ENCODE assay signal across 25 cellular contexts in the genomic region with DNA sequence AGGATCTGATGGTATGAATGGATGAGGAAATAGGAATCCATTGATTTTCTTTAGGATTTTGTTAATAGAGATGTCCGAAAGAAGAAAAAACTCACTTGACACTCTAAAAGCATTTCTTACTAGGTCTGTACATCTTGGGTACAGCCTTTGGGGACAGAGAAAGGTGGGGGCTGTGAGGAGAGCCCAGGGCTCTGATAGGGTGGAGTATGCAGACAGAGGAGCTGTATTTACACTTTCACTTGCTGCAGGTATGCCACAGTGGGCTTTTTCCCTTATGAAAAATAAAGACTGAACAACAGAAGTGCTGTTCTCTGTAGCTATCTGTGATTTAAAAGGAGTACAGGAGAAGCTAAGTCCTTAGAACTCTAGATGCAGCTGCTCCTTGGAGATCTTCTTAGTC. TPM values are rescaled to one million over a fixed set of nuclear protein-coding genes. Genes with fewer than 3 reads are reported as not detected.
DNase-seq lines count a peak whose midpoint lies in the region; ATAC-seq and TF ChIP-seq lines count a peak whose summit lies in the region.
"Had no signal": no experiment of that assay in that cellular context is flagged by ENCODE, and none has a peak within 500 bp of the region (broad histone marks: within the 10 kb centered on the region; RNA-seq: fewer than 3 reads in every experiment).

No MANE protein-coding gene starts in this region.

- peaks cover 5% of the 10 kb centered on the region for H3K36me3 Mint-ChIP-seq in activated naive CD4-positive, alpha-beta T cell treated with anti-CD3 and anti-CD28 coated beads, Interleukin-2, amount 50 U/mL, for 24 hours
- peaks cover 52% of the 10 kb centered on the region for H3K36me3 Mint-ChIP-seq in activated T-helper 17 cell treated with anti-CD3 and anti-CD28 coated beads, Interleukin-2, amount 50 U/mL, for 72 hours (ENCODE audit: low read depth)
- peaks cover 0 to 42% (median 9%) of the 10 kb centered on the region in 3 donors for H3K36me3 Mint-ChIP-seq in naive thymus-derived CD8-positive, alpha-beta T cell

- no peaks in the 10 kb centered on the region for H3K9me3 Mint-ChIP-seq in activated naive CD4-positive, alpha-beta T cell treated with anti-CD3 and anti-CD28 coated beads, Interleukin-2, amount 50 U/mL, for 24 hours
- H3K9me3 Mint-ChIP-seq in activated T-helper 17 cell treated with anti-CD3 and anti-CD28 coated beads, Interleukin-2, amount 50 U/mL, for 72 hours, result no peaks in the 10 kb centered on the region
- H3K9me3 Mint-ChIP-seq in naive thymus-derived CD8-positive, alpha-beta T cell, result no peaks in the 10 kb centered on the region
- H3K9me3 Mint-ChIP-seq: CD8-positive, alpha-beta memory T cell; IgD-negative memory B cell had no signal

- DNase-seq in activated naive CD4-positive, alpha-beta T cell (lab: John Stamatoyannopoulos, UW), result no peak
- DNase-seq in naive thymus-derived CD8-positive, alpha-beta T cell, result no peak
- DNase-seq in tibial nerve (ENCODE audit: low spot score in 2 of 2) (no peak), RKO (ENCODE audit: low spot score) (no peak), dedifferentiated amniotic fluid mesenchymal stem cell (ENCODE audit: extremely low spot score) (no peak)
- DNase-seq: C1 segment of cervical spinal cord; CD8-positive, alpha-beta memory T cell; DMS 273 treated with DMSO at 0.1 percent for 48 hours; DMS79; EL; GDM1; MM.1S; NCI-H1417; NCI-H1694; NCI-H2081; NCI-H2227 treated with DMSO at 0.1 percent for 48 hours; NCI-H69; SHP77 had no signal

- TF ChIP-seq POLR2A in tibial nerve (IDR thresholded peaks at IDR 0.05), result no peak

- peak overlapping the region; percentile 67 for H3K27ac Mint-ChIP-seq in activated naive CD4-positive, alpha-beta T cell treated with anti-CD3 and anti-CD28 coated beads, Interleukin-2, amount 50 U/mL, for 24 hours
- peak overlapping the region; percentile 6 for H3K27ac Mint-ChIP-seq in activated T-helper 17 cell treated with anti-CD3 and anti-CD28 coated beads, Interleukin-2, amount 50 U/mL, for 72 hours
- H3K27ac Mint-ChIP-seq in naive thymus-derived CD8-positive, alpha-beta T cell, result peak overlapping the region in 9 of 10 donors; percentile 24 to 87 (median 58)

- no peak for TF ChIP-seq CTCF in tibial nerve (IDR thresholded peaks at IDR 0.05)

- peaks cover 0 to 13% (median 0%) of the 10 kb centered on the region in 4 donors for H3K4me1 ChIP-seq in tibial nerve

- no peaks in the 10 kb centered on the region for H3K9me3 ChIP-seq in tibial nerve

- H3K27ac ChIP-seq in tibial nerve, result peak overlapping the region in 3 of 4 donors; percentile 10 to 68 (median 51)
- H3K27ac ChIP-seq: KMS-11, RWPE1 had no signal

- no peak for TF ChIP-seq EP300 in tibial nerve (IDR thresholded peaks at IDR 0.05)

- 84 to 95% methylated on average over 1 of the region's 1 CpG for WGBS in tibial nerve, 2 donors

- peaks cover 4% of the 10 kb centered on the region for H3K4me1 Mint-ChIP-seq in activated naive CD4-positive, alpha-beta T cell treated with anti-CD3 and anti-CD28 coated beads, Interleukin-2, amount 50 U/mL, for 24 hours
- H3K4me1 Mint-ChIP-seq in activated T-helper 17 cell treated with anti-CD3 and anti-CD28 coated beads, Interleukin-2, amount 50 U/mL, for 72 hours, result no peaks in the 10 kb centered on the region
- peaks cover 0 to 16% (median 11%) of the 10 kb centered on the region in 4 donors for H3K4me1 Mint-ChIP-seq in naive thymus-derived CD8-positive, alpha-beta T cell

- no peak overlapping the region for H3K4me3 ChIP-seq in tibial nerve

- no peaks in the 10 kb centered on the region for H3K27me3 Mint-ChIP-seq in activated naive CD4-positive, alpha-beta T cell treated with anti-CD3 and anti-CD28 coated beads, Interleukin-2, amount 50 U/mL, for 24 hours
- H3K27me3 Mint-ChIP-seq in activated T-helper 17 cell treated with anti-CD3 and anti-CD28 coated beads, Interleukin-2, amount 50 U/mL, for 72 hours, result no peaks in the 10 kb centered on the region
- H3K27me3 Mint-ChIP-seq in naive thymus-derived CD8-positive, alpha-beta T cell, result no peaks in the 10 kb centered on the region
- H3K27me3 Mint-ChIP-seq: CD8-positive, alpha-beta memory T cell; IgD-negative memory B cell had no signal

- ATAC-seq in activated T-helper 17 cell treated with anti-CD3 and anti-CD28 coated beads, Interleukin-2, amount 50 U/mL, for 72 hours (replicated peaks), result no peak
- ATAC-seq in naive thymus-derived CD8-positive, alpha-beta T cell, result peak; percentile 37 to 74
- ATAC-seq in GM18873 (IDR thresholded peaks at IDR 0.05; ENCODE audit: low FRiP score, unreplicated experiment), result no peak
- ATAC-seq: HCT116 had no signal

- no peak overlapping the region for H3K4me3 Mint-ChIP-seq in activated naive CD4-positive, alpha-beta T cell treated with anti-CD3 and anti-CD28 coated beads, Interleukin-2, amount 50 U/mL, for 24 hours
- no peak overlapping the region for H3K4me3 Mint-ChIP-seq in activated T-helper 17 cell treated with anti-CD3 and anti-CD28 coated beads, Interleukin-2, amount 50 U/mL, for 72 hours
- no peak overlapping the region for H3K4me3 Mint-ChIP-seq in naive thymus-derived CD8-positive, alpha-beta T cell
- H3K4me3 Mint-ChIP-seq: CD8-positive, alpha-beta memory T cell had no signal

- POLR2A ChIA-PET in naive thymus-derived CD8-positive, alpha-beta T cell (lab: Charles Lee), result interaction anchor here (1.1 kb wide), 1 partner anchor 123 kb away, joined by 4 read pairs; no protein-coding TSS in a partner anchor

- H3K27me3 ChIP-seq in tibial nerve, result no peaks in the 10 kb centered on the region

- H3K36me3 ChIP-seq in tibial nerve, result peaks cover 0 to 3% (median 0%) of the 10 kb centered on the region in 3 donors

RNA-seq across cellular contexts. Expression of a gene that starts 19.5 kb away (rescaled TPM):
- 100 to 1,000 TPM; 138 to 190 TPM for total RNA-seq in activated T-helper 17 cell treated with anti-CD3 and anti-CD28 coated beads, Interleukin-2, amount 50 U/mL, for 72 hours
- 100 to 1,000 TPM; 105 to 116 TPM for total RNA-seq in naive thymus-derived CD8-positive, alpha-beta T cell
- polyA plus RNA-seq in naive thymus-derived CD8-positive, alpha-beta T cell, result 100 to 1,000 TPM; 166 to 231 (median 203) TPM
- 10 to 100 TPM; 16.7 to 50.7 (median 35.7) TPM for total RNA-seq in tibial nerve

Comparison
In these comparisons a context has a peak if more than half of its experiments do, and no peak if none do; other contexts are left out.
1. H3K27ac Mint-ChIP-seq: peak in every context shown above with its lines; median percentile 67 in activated naive CD4-positive, alpha-beta T cell treated with anti-CD3 and anti-CD28 coated beads, Interleukin-2, amount 50 U/mL, for 24 hours; 58 in naive thymus-derived CD8-positive, alpha-beta T cell; 6 in activated T-helper 17 cell treated with anti-CD3 and anti-CD28 coated beads, Interleukin-2, amount 50 U/mL, for 72 hours.
2. ATAC-seq: peak in naive thymus-derived CD8-positive, alpha-beta T cell (2 of 2); none in activated T-helper 17 cell treated with anti-CD3 and anti-CD28 coated beads, Interleukin-2, amount 50 U/mL, for 72 hours (single experiment) and GM18873 (single experiment).